Comparison of ENCODE assay signal across 9 cellular contexts in genomic region chr17:56678249-56679144, GRCh38.
DNase-seq lines count a peak whose midpoint lies in the region; FAIRE-seq and TF ChIP-seq lines count a peak whose summit lies in the region.
"Had no signal": no experiment of that assay in that cellular context is flagged by ENCODE, and none has a peak within 500 bp of the region (broad histone marks: within the 10 kb centered on the region; RNA-seq: fewer than 3 reads in every experiment).

No MANE protein-coding gene starts in this region.

- no peak for FAIRE-seq in kidney (lab: Jason Lieb, UNC)
- no peak for FAIRE-seq in GM19239 (lab: Jason Lieb, UNC)

- H3K27ac ChIP-seq in kidney (ENCODE audit: low read depth in 2 of 2, low read length in 2 of 2) (no peak overlapping the region), subcutaneous abdominal adipose tissue (ENCODE audit: low read depth, low read length) (no peak overlapping the region), ovary (no peak overlapping the region)
- H3K27ac ChIP-seq: skin epidermis had no signal

- TF ChIP-seq POLR2A in ovary (IDR thresholded peaks at IDR 0.05), result no peak

- TF ChIP-seq CTCF in kidney (IDR thresholded peaks at IDR 0.05; ENCODE audit: borderline replicate concordance, extremely low read depth, insufficient read depth) (no peak), ovary (IDR thresholded peaks at IDR 0.05) (no peak)

- H3K27me3 ChIP-seq in subcutaneous abdominal adipose tissue (ENCODE audit: control insufficient read depth in 5 of 5, insufficient read depth in 4 of 5, low read length in 5 of 5) (peaks cover 7 to 39% (median 30%) of the 10 kb centered on the region in 5 donors), ovary (no peaks in the 10 kb centered on the region)

- TF ChIP-seq EP300 in ovary (IDR thresholded peaks at IDR 0.05), result no peak

- no peak overlapping the region for H3K9ac ChIP-seq in kidney (ENCODE audit: low read length in 2 of 2)
- peak overlapping the region in 1 of 5 donors; percentile 17 for H3K9ac ChIP-seq in subcutaneous abdominal adipose tissue (ENCODE audit: low read length in 5 of 5)

- intact Hi-C loops in kidney (cut with DNase I) (no loop called here), ovary (cut with DNase I) (no loop called here)

- H3K36me3 ChIP-seq in kidney (ENCODE audit: control insufficient read depth in 1 of 2, insufficient read depth in 2 of 2, low read length in 2 of 2) (no peaks in the 10 kb centered on the region), subcutaneous abdominal adipose tissue (ENCODE audit: control insufficient read depth in 5 of 5, insufficient read depth in 5 of 5, low read length in 5 of 5) (no peaks in the 10 kb centered on the region), ovary (no peaks in the 10 kb centered on the region)

- 2 to 4% (median 3%) methylated on average over 38 of the region's 38 CpGs for WGBS in ovary, 3 donors

- peak overlapping the region; percentile 49 to 53 for H3K4me3 ChIP-seq in kidney (ENCODE audit: low read length in 2 of 2)
- peak overlapping the region; percentile 19 to 62 (median 45) for H3K4me3 ChIP-seq in subcutaneous abdominal adipose tissue (ENCODE audit: low read depth in 1 of 5, low read length in 5 of 5)
- H3K4me3 ChIP-seq in ovary, result no peak overlapping the region

- peak; percentile 1 to 6 for DNase-seq in activated CD4-positive, alpha-beta T cell treated with anti-CD3 and anti-CD28 coated beads, Interleukin-2, amount 50 U/mL, for 48 hours
- no peak for DNase-seq in activated CD4-positive, alpha-beta T cell treated with anti-CD3 and anti-CD28 coated beads for 4 hours
- peak; percentile 24 for DNase-seq in astrocyte of the hippocampus (ENCODE audit: low read depth, low spot score)
- no peak for DNase-seq in kidney
- DNase-seq in effector CD4-positive, alpha-beta T cell, result no peak
- no peak for DNase-seq in ovary
- DNase-seq in GM19239 (ENCODE audit: insufficient read length, low spot score), result no peak

- H3K4me1 ChIP-seq in kidney (ENCODE audit: control insufficient read depth in 1 of 2, insufficient read depth in 1 of 2, low read depth in 1 of 2, low read length in 2 of 2), result no peaks in the 10 kb centered on the region
- peaks cover 0 to 9% (median 9%) of the 10 kb centered on the region in 5 donors for H3K4me1 ChIP-seq in subcutaneous abdominal adipose tissue (ENCODE audit: control insufficient read depth in 5 of 5, insufficient read depth in 5 of 5, low read length in 5 of 5)
- H3K4me1 ChIP-seq in ovary (ENCODE audit: insufficient read depth), result peaks cover 2% of the 10 kb centered on the region

- H3K9me3 ChIP-seq in kidney (ENCODE audit: control insufficient read depth in 1 of 2, low read length in 2 of 2) (no peaks in the 10 kb centered on the region), subcutaneous abdominal adipose tissue (ENCODE audit: control insufficient read depth in 5 of 5, low read length in 5 of 5) (no peaks in the 10 kb centered on the region), ovary (no peaks in the 10 kb centered on the region)

Comparison
In these comparisons a context has a peak if more than half of its experiments do, and no peak if none do; other contexts are left out.
1. DNase-seq: peak in activated CD4-positive, alpha-beta T cell treated with anti-CD3 and anti-CD28 coated beads, Interleukin-2, amount 50 U/mL, for 48 hours (2 of 2) and astrocyte of the hippocampus (single experiment); none in activated CD4-positive, alpha-beta T cell treated with anti-CD3 and anti-CD28 coated beads for 4 hours (0 of 2), kidney (single experiment), effector CD4-positive, alpha-beta T cell (single experiment), ovary (0 of 5) and GM19239 (single experiment).